ENCODE assay signal across 20 cellular contexts in genomic region chr20:3459881-3460307, GRCh38.
"Had no signal": no experiment of that assay in that cellular context is flagged by ENCODE, and none has a peak within 500 bp of the region (broad histone marks: within the 10 kb centered on the region; RNA-seq: fewer than 3 reads in every experiment).

No MANE protein-coding gene starts in this region.

- ATAC-seq: foreskin keratinocyte had no signal

- H3K9me3 ChIP-seq: spleen, tibial artery had no signal

- DNase-seq: activated CD4-positive, alpha-beta T cell treated with anti-CD3 and anti-CD28 coated beads for 4 hours; activated CD4-positive, alpha-beta T cell treated with anti-CD3 and anti-CD28 coated beads, Interleukin-2, amount 50 U/mL, for 48 hours; activated CD4-positive, CD25-positive, alpha-beta regulatory T cell; activated effector memory CD4-positive, alpha-beta T cell treated with Interleukin-2 at 50 U/mL for 16 hours; activated naive CD4-positive, alpha-beta T cell treated with anti-CD3 and anti-CD28 coated beads for 36 hours; activated naive CD8-positive, alpha-beta T cell treated with anti-CD3 and anti-CD28 coated beads, Interleukin-2, amount 10 ng/mL, durations not matched to agents 7 days and 5 days; activated T-cell treated with anti-CD3 and anti-CD28 coated beads, Interleukin-2, amount 50 U/mL, for 48 hours; amygdala; effector CD4-positive, alpha-beta T cell; foreskin keratinocyte; kidney glomerular epithelial cell; occipital lobe; spleen; stimulated activated CD4-positive, alpha-beta T cell treated with anti-CD3 and anti-CD28 coated beads, Interleukin-4, amount 100 ng/mL, for 1 hour; stimulated activated naive CD4-positive, alpha-beta T cell treated with Interleukin-2 at 50 U/mL for 16 hours; T-helper 9 cell; tibial artery had no signal

- H3K27ac Mint-ChIP-seq: activated naive CD4-positive, alpha-beta T cell treated with anti-CD3 and anti-CD28 coated beads for 36 hours; activated naive CD8-positive, alpha-beta T cell treated with anti-CD3 and anti-CD28 coated beads, Interleukin-2, amount 10 ng/mL, durations not matched to agents 7 days and 5 days; memory B cell had no signal

- H3K36me3 ChIP-seq: spleen, tibial artery had no signal

- H3K36me3 Mint-ChIP-seq: activated naive CD8-positive, alpha-beta T cell treated with anti-CD3 and anti-CD28 coated beads, Interleukin-2, amount 10 ng/mL, durations not matched to agents 7 days and 5 days had no signal

- H3K27me3 ChIP-seq: hepatocyte, spleen, tibial artery had no signal

- H3K4me1 Mint-ChIP-seq: activated naive CD8-positive, alpha-beta T cell treated with anti-CD3 and anti-CD28 coated beads, Interleukin-2, amount 10 ng/mL, durations not matched to agents 7 days and 5 days; memory B cell had no signal

- H3K4me3 Mint-ChIP-seq: activated naive CD4-positive, alpha-beta T cell treated with anti-CD3 and anti-CD28 coated beads for 36 hours; activated naive CD8-positive, alpha-beta T cell treated with anti-CD3 and anti-CD28 coated beads, Interleukin-2, amount 10 ng/mL, durations not matched to agents 7 days and 5 days; memory B cell; neural crest cell had no signal

- H3K27ac ChIP-seq: foreskin keratinocyte, hepatocyte, tibial artery had no signal

- H3K9me3 Mint-ChIP-seq: activated naive CD4-positive, alpha-beta T cell treated with anti-CD3 and anti-CD28 coated beads for 36 hours; activated naive CD8-positive, alpha-beta T cell treated with anti-CD3 and anti-CD28 coated beads, Interleukin-2, amount 10 ng/mL, durations not matched to agents 7 days and 5 days; memory B cell; neural crest cell had no signal

- H3K4me3 ChIP-seq: hepatocyte, spleen, tibial artery had no signal

- H3K4me1 ChIP-seq: foreskin keratinocyte, tibial artery had no signal
